In the genomic region with DNA sequence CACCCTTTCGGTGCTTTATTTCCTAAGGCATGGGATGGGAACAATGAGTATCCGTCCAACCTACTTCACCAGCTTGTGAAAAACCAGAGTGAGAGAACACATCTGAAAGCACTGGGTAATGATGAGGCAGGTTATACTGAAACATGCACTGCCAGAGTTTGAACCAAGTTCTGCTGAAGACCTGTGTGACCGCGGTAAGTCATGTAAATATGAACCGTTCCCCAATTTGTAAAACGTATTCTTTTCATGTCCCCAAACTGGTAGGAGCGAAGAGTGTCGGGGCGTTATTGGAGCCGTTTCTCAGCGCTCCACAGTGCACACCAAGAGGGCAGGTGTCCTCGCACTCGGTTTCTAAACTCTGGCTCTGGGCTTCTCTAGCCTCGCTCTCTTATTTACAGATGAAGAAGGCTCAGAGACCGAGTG, we compare ENCODE assay signal across 8 cellular contexts. TPM values are rescaled to one million over a fixed set of nuclear protein-coding genes. Genes with fewer than 3 reads are reported as not detected.
DNase-seq lines count a peak whose midpoint lies in the region; ATAC-seq and TF ChIP-seq lines count a peak whose summit lies in the region.

No MANE protein-coding gene starts in this region.

- H3K27me3 ChIP-seq in lung (ENCODE audit: control insufficient read depth, insufficient read depth): no peaks in the 10 kb centered on the region

- H3K4me1 ChIP-seq in lung (ENCODE audit: control insufficient read depth in 2 of 2, insufficient read depth in 2 of 2, low read length in 2 of 2): peaks cover 1 to 3% of the 10 kb centered on the region in 2 donors

- no peaks in the 10 kb centered on the region for H3K9me3 ChIP-seq in lung (ENCODE audit: control insufficient read depth in 2 of 2, insufficient read depth in 1 of 2, low read length in 1 of 2)

- WGBS in lung, 2 donors: 76 to 81% methylated on average over 15 of the region's 15 CpGs

- TF ChIP-seq CTCF in 22Rv1 (IDR thresholded peaks at IDR 0.05): no peak
- no peak for TF ChIP-seq CTCF in cardiac fibroblast (IDR thresholded peaks at IDR 0.05; ENCODE audit: low read depth, low read length)
- TF ChIP-seq CTCF in lung (IDR thresholded peaks at IDR 0.05; ENCODE audit: control extremely low read depth, extremely low read depth): no peak

- H3K27ac ChIP-seq in 22Rv1 (peak overlapping the region; percentile 82), lung (ENCODE audit: low read depth in 1 of 2, low read length in 1 of 2) (peak overlapping the region; percentile 76 to 89)

- H3K36me3 ChIP-seq in lung (ENCODE audit: control insufficient read depth in 2 of 2, insufficient read depth in 2 of 2, low read length in 2 of 2): peaks cover 2 to 11% of the 10 kb centered on the region in 2 donors

- peak; percentile 1 for ATAC-seq in HG02642 (IDR thresholded peaks at IDR 0.05; ENCODE audit: poor library complexity, unreplicated experiment)
- ATAC-seq in lung (ENCODE audit: insufficient read depth, low FRiP score): peak; percentile 3
- no peak for ATAC-seq in HG02759 (IDR thresholded peaks at IDR 0.05; ENCODE audit: unreplicated experiment)

- H3K4me3 ChIP-seq in cardiac fibroblast (replicated peaks in 1 of 2; ENCODE audit: low read depth in 2 of 2, low read length in 2 of 2) (peak overlapping the region; percentile 35 to 46), lung (peak overlapping the region; percentile 37)

- DNase-seq in cardiac fibroblast (ENCODE audit: low read depth in 2 of 2) (no peak), lung (ENCODE audit: low spot score) (no peak), GDM1 (lab: John Stamatoyannopoulos, UW) (no peak), UCSD-AML1 (lab: John Stamatoyannopoulos, UW; ENCODE audit: unreplicated experiment) (no peak), GOT3 (lab: John Stamatoyannopoulos, UW) (no peak)

RNA-seq across cellular contexts. Expression of a gene that starts 0.8 kb away (rescaled TPM):
- total RNA-seq in lung: 10 to 100 TPM; 31.6 to 52.4 TPM
- polyA plus RNA-seq in lung: 10 to 100 TPM; 42.0 to 47.4 TPM

RNA-seq across cellular contexts. Expression of a gene that starts 33.3 kb away (rescaled TPM):
- total RNA-seq in lung: under 1 TPM in 1 of 2 donors, not detected in 1; 0.09 TPM
- polyA plus RNA-seq in lung: under 1 TPM; 0.02 to 0.19 TPM
